Comparison of ENCODE assay signal across 1 cellular context in the genomic region with DNA sequence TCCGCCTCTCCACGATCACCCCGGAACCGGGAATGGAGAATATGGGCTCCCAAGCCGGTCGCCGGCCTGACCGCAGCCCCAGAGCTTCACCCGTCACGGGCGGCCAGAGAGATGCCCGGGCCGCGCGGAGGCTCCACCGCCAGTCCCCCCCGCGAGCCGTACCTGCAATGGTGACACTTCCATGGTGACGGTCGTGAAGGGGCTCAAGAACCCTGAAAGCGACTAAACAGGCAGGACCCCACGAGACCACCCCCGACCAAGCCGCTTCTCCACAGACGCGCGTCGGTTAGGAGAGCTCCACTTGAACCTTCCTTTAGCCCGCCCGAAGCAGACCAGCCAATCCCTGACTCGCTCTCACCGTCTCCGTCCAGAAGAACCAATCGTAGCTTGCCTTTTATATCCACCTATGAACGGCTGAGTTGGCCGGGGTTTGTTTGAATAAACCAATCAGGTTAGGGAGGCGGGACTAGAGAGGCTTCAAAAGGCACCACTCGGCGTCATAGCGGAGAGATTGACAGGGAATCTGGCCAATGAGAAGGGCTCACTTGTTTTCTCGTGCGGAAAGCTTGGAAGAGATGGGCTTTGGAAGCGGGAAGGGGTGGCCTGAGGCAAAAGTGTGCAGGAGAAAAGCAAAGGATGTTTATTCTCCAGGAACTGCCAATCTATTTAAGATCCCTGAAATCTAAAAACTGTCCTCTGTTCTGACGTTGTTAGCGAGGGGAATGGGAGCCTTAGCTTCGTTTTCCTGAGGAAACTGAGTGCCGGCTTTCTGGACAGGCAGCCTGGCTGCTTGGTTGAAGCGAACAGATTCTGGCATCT.
TF ChIP-seq lines count a peak whose summit lies in the region.

A gene with protein sequence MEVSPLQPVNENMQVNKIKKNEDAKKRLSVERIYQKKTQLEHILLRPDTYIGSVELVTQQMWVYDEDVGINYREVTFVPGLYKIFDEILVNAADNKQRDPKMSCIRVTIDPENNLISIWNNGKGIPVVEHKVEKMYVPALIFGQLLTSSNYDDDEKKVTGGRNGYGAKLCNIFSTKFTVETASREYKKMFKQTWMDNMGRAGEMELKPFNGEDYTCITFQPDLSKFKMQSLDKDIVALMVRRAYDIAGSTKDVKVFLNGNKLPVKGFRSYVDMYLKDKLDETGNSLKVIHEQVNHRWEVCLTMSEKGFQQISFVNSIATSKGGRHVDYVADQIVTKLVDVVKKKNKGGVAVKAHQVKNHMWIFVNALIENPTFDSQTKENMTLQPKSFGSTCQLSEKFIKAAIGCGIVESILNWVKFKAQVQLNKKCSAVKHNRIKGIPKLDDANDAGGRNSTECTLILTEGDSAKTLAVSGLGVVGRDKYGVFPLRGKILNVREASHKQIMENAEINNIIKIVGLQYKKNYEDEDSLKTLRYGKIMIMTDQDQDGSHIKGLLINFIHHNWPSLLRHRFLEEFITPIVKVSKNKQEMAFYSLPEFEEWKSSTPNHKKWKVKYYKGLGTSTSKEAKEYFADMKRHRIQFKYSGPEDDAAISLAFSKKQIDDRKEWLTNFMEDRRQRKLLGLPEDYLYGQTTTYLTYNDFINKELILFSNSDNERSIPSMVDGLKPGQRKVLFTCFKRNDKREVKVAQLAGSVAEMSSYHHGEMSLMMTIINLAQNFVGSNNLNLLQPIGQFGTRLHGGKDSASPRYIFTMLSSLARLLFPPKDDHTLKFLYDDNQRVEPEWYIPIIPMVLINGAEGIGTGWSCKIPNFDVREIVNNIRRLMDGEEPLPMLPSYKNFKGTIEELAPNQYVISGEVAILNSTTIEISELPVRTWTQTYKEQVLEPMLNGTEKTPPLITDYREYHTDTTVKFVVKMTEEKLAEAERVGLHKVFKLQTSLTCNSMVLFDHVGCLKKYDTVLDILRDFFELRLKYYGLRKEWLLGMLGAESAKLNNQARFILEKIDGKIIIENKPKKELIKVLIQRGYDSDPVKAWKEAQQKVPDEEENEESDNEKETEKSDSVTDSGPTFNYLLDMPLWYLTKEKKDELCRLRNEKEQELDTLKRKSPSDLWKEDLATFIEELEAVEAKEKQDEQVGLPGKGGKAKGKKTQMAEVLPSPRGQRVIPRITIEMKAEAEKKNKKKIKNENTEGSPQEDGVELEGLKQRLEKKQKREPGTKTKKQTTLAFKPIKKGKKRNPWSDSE (N-terminal part only) (minus strand): TSS at position 288 of the 819 bp plus-strand sequence. CDS start 105 bp downstream, at position 183.

TF ChIP-seq in HepG2, 621 proteins besides CTCF, POLR2A, EP300 and RAD21 (continued from another document and continues in another):
- TF ChIP-seq, protein P1, sequence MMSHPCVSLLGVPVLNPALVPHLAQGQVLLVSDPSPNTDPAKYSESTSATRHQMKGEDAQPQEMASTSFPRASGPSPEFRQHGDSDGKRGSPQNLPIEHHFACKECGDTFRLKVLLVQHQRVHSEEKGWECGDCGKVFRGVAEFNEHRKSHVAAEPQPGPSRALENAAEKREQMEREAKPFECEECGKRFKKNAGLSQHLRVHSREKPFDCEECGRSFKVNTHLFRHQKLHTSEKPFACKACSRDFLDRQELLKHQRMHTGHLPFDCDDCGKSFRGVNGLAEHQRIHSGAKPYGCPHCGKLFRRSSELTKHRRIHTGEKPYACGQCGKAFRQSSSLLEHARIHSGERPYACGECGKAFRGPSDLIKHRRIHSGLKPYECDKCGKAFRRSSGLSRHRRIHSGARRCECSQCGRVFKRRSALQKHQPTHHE (CRISPR knock-in tag; IDR thresholded peaks at IDR 0.05; ENCODE audit: borderline replicate concordance): no peak; the same call in 1 of the 2 replicates
- TF ChIP-seq, protein P2, sequence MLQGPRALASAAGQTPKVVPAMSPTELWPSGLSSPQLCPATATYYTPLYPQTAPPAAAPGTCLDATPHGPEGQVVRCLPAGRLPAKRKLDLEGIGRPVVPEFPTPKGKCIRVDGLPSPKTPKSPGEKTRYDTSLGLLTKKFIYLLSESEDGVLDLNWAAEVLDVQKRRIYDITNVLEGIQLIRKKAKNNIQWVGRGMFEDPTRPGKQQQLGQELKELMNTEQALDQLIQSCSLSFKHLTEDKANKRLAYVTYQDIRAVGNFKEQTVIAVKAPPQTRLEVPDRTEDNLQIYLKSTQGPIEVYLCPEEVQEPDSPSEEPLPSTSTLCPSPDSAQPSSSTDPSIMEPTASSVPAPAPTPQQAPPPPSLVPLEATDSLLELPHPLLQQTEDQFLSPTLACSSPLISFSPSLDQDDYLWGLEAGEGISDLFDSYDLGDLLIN (CRISPR knock-in tag; IDR thresholded peaks at IDR 0.05; ENCODE audit: borderline replicate concordance): peak; percentile 92; the same call in 1 of the 2 replicates
- TF ChIP-seq ZNF33B (CRISPR knock-in tag; IDR thresholded peaks at IDR 0.05) (peak; percentile 60; the same call in 1 of the 2 replicates), ZNF331 (CRISPR knock-in tag; IDR thresholded peaks at IDR 0.05) (no peak; the same call in 1 of the 2 replicates), HMGA1 (CRISPR knock-in tag; conservative IDR thresholded peaks at IDR 0.05) (no peak), DPF2 (CRISPR knock-in tag; IDR thresholded peaks at IDR 0.05; ENCODE audit: borderline replicate concordance, low read depth) (no peak), ZNF3 (CRISPR knock-in tag; IDR thresholded peaks at IDR 0.05) (no peak), MIER3 (CRISPR knock-in tag; IDR thresholded peaks at IDR 0.05; ENCODE audit: borderline replicate concordance) (no peak), ZKSCAN5 (CRISPR knock-in tag; IDR thresholded peaks at IDR 0.05) (no peak), SYNCRIP (IDR thresholded peaks at IDR 0.05; ENCODE audit: insufficient read depth, low read depth, low read length) (no peak), ZNF605 (CRISPR knock-in tag; IDR thresholded peaks at IDR 0.05) (peak; percentile 61), SP5 (CRISPR knock-in tag; IDR thresholded peaks at IDR 0.05; ENCODE audit: borderline replicate concordance, low read depth) (no peak), SP2 (CRISPR knock-in tag; IDR thresholded peaks at IDR 0.05) (peak; percentile 98), ZC3H13 (CRISPR knock-in tag; IDR thresholded peaks at IDR 0.05) (peak; percentile 90), MTA1 (CRISPR knock-in tag; IDR thresholded peaks at IDR 0.05; ENCODE audit: borderline replicate concordance) (peak; percentile 16; the same call in 1 of the 2 replicates), MED8 (CRISPR knock-in tag; IDR thresholded peaks at IDR 0.05; ENCODE audit: insufficient replicate concordance) (no peak), CENPX (CRISPR knock-in tag; IDR thresholded peaks at IDR 0.05) (no peak), ZNF124 (CRISPR knock-in tag; IDR thresholded peaks at IDR 0.05) (no peak; the same call in 1 of the 2 replicates), FLYWCH1 (CRISPR knock-in tag; IDR thresholded peaks at IDR 0.05) (peak; percentile 88), GATAD1 (CRISPR knock-in tag; IDR thresholded peaks at IDR 0.05) (peak; percentile 91), MATR3 (CRISPR knock-in tag; IDR thresholded peaks at IDR 0.05) (no peak)
- TF ChIP-seq, protein P3, sequence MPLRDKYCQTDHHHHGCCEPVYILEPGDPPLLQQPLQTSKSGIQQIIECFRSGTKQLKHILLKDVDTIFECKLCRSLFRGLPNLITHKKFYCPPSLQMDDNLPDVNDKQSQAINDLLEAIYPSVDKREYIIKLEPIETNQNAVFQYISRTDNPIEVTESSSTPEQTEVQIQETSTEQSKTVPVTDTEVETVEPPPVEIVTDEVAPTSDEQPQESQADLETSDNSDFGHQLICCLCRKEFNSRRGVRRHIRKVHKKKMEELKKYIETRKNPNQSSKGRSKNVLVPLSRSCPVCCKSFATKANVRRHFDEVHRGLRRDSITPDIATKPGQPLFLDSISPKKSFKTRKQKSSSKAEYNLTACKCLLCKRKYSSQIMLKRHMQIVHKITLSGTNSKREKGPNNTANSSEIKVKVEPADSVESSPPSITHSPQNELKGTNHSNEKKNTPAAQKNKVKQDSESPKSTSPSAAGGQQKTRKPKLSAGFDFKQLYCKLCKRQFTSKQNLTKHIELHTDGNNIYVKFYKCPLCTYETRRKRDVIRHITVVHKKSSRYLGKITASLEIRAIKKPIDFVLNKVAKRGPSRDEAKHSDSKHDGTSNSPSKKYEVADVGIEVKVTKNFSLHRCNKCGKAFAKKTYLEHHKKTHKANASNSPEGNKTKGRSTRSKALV (CRISPR knock-in tag; IDR thresholded peaks at IDR 0.05): no peak
- TF ChIP-seq, protein P4, sequence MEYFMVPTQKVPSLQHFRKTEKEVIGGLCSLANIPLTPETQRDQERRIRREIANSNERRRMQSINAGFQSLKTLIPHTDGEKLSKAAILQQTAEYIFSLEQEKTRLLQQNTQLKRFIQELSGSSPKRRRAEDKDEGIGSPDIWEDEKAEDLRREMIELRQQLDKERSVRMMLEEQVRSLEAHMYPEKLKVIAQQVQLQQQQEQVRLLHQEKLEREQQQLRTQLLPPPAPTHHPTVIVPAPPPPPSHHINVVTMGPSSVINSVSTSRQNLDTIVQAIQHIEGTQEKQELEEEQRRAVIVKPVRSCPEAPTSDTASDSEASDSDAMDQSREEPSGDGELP (IDR thresholded peaks at IDR 0.05; ENCODE audit: borderline replicate concordance, low read depth): no peak; the same call in 1 of the 2 replicates
- TF ChIP-seq, protein P5, sequence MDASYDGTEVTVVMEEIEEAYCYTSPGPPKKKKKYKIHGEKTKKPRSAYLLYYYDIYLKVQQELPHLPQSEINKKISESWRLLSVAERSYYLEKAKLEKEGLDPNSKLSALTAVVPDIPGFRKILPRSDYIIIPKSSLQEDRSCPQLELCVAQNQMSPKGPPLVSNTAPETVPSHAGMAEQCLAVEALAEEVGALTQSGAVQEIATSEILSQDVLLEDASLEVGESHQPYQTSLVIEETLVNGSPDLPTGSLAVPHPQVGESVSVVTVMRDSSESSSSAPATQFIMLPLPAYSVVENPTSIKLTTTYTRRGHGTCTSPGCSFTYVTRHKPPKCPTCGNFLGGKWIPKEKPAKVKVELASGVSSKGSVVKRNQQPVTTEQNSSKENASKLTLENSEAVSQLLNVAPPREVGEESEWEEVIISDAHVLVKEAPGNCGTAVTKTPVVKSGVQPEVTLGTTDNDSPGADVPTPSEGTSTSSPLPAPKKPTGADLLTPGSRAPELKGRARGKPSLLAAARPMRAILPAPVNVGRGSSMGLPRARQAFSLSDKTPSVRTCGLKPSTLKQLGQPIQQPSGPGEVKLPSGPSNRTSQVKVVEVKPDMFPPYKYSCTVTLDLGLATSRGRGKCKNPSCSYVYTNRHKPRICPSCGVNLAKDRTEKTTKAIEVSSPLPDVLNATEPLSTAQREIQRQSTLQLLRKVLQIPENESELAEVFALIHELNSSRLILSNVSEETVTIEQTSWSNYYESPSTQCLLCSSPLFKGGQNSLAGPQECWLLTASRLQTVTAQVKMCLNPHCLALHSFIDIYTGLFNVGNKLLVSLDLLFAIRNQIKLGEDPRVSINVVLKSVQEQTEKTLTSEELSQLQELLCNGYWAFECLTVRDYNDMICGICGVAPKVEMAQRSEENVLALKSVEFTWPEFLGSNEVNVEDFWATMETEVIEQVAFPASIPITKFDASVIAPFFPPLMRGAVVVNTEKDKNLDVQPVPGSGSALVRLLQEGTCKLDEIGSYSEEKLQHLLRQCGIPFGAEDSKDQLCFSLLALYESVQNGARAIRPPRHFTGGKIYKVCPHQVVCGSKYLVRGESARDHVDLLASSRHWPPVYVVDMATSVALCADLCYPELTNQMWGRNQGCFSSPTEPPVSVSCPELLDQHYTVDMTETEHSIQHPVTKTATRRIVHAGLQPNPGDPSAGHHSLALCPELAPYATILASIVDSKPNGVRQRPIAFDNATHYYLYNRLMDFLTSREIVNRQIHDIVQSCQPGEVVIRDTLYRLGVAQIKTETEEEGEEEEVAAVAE (CRISPR knock-in tag; IDR thresholded peaks at IDR 0.05; ENCODE audit: borderline replicate concordance): peak; percentile 98
- TF ChIP-seq, protein P6, sequence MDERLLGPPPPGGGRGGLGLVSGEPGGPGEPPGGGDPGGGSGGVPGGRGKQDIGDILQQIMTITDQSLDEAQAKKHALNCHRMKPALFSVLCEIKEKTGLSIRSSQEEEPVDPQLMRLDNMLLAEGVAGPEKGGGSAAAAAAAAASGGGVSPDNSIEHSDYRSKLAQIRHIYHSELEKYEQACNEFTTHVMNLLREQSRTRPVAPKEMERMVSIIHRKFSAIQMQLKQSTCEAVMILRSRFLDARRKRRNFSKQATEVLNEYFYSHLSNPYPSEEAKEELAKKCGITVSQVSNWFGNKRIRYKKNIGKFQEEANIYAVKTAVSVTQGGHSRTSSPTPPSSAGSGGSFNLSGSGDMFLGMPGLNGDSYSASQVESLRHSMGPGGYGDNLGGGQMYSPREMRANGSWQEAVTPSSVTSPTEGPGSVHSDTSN (CRISPR knock-in tag; IDR thresholded peaks at IDR 0.05): peak; percentile 100
- TF ChIP-seq, protein P7, sequence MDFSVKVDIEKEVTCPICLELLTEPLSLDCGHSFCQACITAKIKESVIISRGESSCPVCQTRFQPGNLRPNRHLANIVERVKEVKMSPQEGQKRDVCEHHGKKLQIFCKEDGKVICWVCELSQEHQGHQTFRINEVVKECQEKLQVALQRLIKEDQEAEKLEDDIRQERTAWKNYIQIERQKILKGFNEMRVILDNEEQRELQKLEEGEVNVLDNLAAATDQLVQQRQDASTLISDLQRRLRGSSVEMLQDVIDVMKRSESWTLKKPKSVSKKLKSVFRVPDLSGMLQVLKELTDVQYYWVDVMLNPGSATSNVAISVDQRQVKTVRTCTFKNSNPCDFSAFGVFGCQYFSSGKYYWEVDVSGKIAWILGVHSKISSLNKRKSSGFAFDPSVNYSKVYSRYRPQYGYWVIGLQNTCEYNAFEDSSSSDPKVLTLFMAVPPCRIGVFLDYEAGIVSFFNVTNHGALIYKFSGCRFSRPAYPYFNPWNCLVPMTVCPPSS (IDR thresholded peaks at IDR 0.05): no peak
- TF ChIP-seq, protein P8, sequence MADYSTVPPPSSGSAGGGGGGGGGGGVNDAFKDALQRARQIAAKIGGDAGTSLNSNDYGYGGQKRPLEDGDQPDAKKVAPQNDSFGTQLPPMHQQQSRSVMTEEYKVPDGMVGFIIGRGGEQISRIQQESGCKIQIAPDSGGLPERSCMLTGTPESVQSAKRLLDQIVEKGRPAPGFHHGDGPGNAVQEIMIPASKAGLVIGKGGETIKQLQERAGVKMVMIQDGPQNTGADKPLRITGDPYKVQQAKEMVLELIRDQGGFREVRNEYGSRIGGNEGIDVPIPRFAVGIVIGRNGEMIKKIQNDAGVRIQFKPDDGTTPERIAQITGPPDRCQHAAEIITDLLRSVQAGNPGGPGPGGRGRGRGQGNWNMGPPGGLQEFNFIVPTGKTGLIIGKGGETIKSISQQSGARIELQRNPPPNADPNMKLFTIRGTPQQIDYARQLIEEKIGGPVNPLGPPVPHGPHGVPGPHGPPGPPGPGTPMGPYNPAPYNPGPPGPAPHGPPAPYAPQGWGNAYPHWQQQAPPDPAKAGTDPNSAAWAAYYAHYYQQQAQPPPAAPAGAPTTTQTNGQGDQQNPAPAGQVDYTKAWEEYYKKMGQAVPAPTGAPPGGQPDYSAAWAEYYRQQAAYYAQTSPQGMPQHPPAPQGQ (CRISPR knock-in tag; IDR thresholded peaks at IDR 0.05; ENCODE audit: borderline replicate concordance): no peak
- TF ChIP-seq, protein P9, sequence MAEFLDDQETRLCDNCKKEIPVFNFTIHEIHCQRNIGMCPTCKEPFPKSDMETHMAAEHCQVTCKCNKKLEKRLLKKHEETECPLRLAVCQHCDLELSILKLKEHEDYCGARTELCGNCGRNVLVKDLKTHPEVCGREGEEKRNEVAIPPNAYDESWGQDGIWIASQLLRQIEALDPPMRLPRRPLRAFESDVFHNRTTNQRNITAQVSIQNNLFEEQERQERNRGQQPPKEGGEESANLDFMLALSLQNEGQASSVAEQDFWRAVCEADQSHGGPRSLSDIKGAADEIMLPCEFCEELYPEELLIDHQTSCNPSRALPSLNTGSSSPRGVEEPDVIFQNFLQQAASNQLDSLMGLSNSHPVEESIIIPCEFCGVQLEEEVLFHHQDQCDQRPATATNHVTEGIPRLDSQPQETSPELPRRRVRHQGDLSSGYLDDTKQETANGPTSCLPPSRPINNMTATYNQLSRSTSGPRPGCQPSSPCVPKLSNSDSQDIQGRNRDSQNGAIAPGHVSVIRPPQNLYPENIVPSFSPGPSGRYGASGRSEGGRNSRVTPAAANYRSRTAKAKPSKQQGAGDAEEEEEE (CRISPR knock-in tag; IDR thresholded peaks at IDR 0.05; ENCODE audit: borderline replicate concordance): no peak
